ENCODE assay signal across 8 cellular contexts in the genomic region with DNA sequence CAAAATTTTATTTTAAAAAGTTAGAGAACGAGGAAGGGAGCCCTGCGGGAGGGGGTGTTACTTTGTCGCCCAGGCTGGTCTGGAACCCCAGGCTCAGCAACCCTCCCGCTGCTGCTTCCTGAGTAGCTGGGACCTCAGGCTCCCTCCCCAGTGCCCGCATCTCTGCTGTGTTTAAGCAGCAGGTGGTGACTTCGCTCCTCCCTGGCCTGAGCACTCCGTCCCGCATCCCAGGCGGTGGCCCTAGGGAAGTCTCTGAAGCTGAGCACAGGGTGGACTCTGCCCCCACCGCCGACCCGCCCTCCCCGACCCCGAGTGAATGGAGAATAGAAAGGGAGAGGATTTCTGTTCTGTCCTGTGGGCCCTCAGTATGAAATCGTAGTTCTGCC. TPM values are rescaled to one million over a fixed set of nuclear protein-coding genes. Genes with fewer than 3 reads are reported as not detected.
A peak's percentile ranks its signal among the peaks of the same experiment; 100 is the strongest.
DNase-seq lines count a peak whose midpoint lies in the region; ATAC-seq and TF ChIP-seq lines count a peak whose summit lies in the region.

No MANE protein-coding gene starts in this region.

- H3K9me3 Mint-ChIP-seq in activated B cell treated with CpG ODN at 0.5 μM for 24 hours, result peaks cover 10% of the 10 kb centered on the region
- H3K9me3 Mint-ChIP-seq in progenitor cell of endocrine pancreas (ENCODE audit: low read depth), result no peaks in the 10 kb centered on the region

- POLR2A ChIA-PET in activated B cell treated with CpG ODN at 0.5 μM for 24 hours (lab: Charles Lee), result no interaction called here

- CTCF ChIA-PET in activated B cell treated with CpG ODN at 0.5 μM for 24 hours (lab: Charles Lee), result no interaction called here

- intact Hi-C loops in activated B cell treated with CpG ODN at 0.5 μM for 24 hours (cut with micrococcal nuclease), result loop anchor here (1.0 kb wide), 5 partner anchors 30 to 303 kb away; partner anchors contain the start of genes ZNF480, ZNF611, ZNF701 and ZNF808

- peaks cover 26% of the 10 kb centered on the region for H3K4me1 Mint-ChIP-seq in activated B cell treated with CpG ODN at 0.5 μM for 24 hours
- H3K4me1 Mint-ChIP-seq in progenitor cell of endocrine pancreas (ENCODE audit: low read depth), result peaks cover 32% of the 10 kb centered on the region

- TF ChIP-seq CTCF in GM12875 (IDR thresholded peaks at IDR 0.05; ENCODE audit: borderline replicate concordance, insufficient read depth, low read depth, low read length) (no peak), activated B cell treated with CpG ODN at 0.5 μM for 24 hours (IDR thresholded peaks at IDR 0.05) (no peak), fibroblast of villous mesenchyme (IDR thresholded peaks at IDR 0.05; ENCODE audit: insufficient read depth, low read depth, low read length) (no peak), progenitor cell of endocrine pancreas (IDR thresholded peaks at IDR 0.05; ENCODE audit: unreplicated experiment) (no peak)

- no peak for DNase-seq in activated B cell treated with CpG ODN at 0.5 μM for 24 hours
- no peak for DNase-seq in fibroblast of villous mesenchyme (ENCODE audit: low read depth)
- peak; percentile 23 for DNase-seq in progenitor cell of endocrine pancreas (ENCODE audit: low spot score, unreplicated experiment)
- DNase-seq in pons (ENCODE audit: low spot score), result no peak
- DNase-seq in NCI-H1092 (lab: John Stamatoyannopoulos, UW), result no peak

- H3K27me3 Mint-ChIP-seq in activated B cell treated with CpG ODN at 0.5 μM for 24 hours (no peaks in the 10 kb centered on the region), progenitor cell of endocrine pancreas (no peaks in the 10 kb centered on the region)

- peak; percentile 15 for ATAC-seq in HG02885 (IDR thresholded peaks at IDR 0.05; ENCODE audit: poor library complexity, unreplicated experiment)
- peak; percentile 11 for ATAC-seq in activated B cell treated with CpG ODN at 0.5 μM for 24 hours (ENCODE audit: low read depth)
- ATAC-seq in HG03108 (IDR thresholded peaks at IDR 0.05; ENCODE audit: unreplicated experiment), result no peak

- H3K27ac Mint-ChIP-seq in activated B cell treated with CpG ODN at 0.5 μM for 24 hours, result peak overlapping the region; percentile 86
- peak overlapping the region; percentile 90 for H3K27ac Mint-ChIP-seq in progenitor cell of endocrine pancreas

- H3K36me3 Mint-ChIP-seq in activated B cell treated with CpG ODN at 0.5 μM for 24 hours (ENCODE audit: low read depth) (peaks cover 35% of the 10 kb centered on the region), progenitor cell of endocrine pancreas (ENCODE audit: insufficient read depth) (peaks cover 29% of the 10 kb centered on the region)

- H3K4me3 Mint-ChIP-seq in activated B cell treated with CpG ODN at 0.5 μM for 24 hours (peak overlapping the region; percentile 93), progenitor cell of endocrine pancreas (ENCODE audit: low read depth) (peak overlapping the region; percentile 86)

- H3K4me3 ChIP-seq in GM12875 (ENCODE audit: low read depth, low read length), result peak overlapping the region; percentile 61
- peak overlapping the region; percentile 84 for H3K4me3 ChIP-seq in fibroblast of villous mesenchyme (ENCODE audit: low read depth, low read length)

RNA-seq across cellular contexts. Expression of gene ZNF701, which starts 30.5 kb away (rescaled TPM):
- total RNA-seq in activated B cell treated with CpG ODN at 0.5 μM for 24 hours (30.6 and 32.7 TPM in 2 replicates), fibroblast of villous mesenchyme (10.6 and 17.7 TPM in 2 replicates), progenitor cell of endocrine pancreas (29.7 and 34.7 TPM in 2 replicates)

RNA-seq across cellular contexts. Expression of gene ZNF83, which starts 37.5 kb away (rescaled TPM):
- total RNA-seq in activated B cell treated with CpG ODN at 0.5 μM for 24 hours (42.3 and 49.4 TPM in 2 replicates), fibroblast of villous mesenchyme (39.3 and 47.1 TPM in 2 replicates), progenitor cell of endocrine pancreas (72.1 and 79.7 TPM in 2 replicates)
